ENCODE assay signal across 20 cellular contexts in the genomic region with DNA sequence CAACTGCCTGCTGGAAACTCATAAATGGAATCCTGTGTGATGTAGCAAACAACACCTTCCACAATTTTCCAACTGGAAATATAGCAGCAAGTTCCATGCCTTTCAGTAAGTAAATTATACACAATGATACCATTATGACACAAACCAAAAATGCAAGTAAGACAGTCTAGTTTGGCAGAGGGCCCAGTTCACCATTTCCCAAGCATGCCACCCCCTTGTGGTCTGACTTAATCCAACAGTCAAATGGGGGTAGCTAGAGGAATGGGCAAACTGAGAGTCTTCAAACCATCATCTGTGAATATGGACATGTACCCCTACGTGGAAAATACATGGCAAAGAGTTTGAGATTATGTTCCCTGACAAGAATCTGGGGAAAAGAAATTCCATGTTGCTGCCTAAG.
DNase-seq lines count a peak whose midpoint lies in the region; ATAC-seq and TF ChIP-seq lines count a peak whose summit lies in the region.
"Had no signal": no experiment of that assay in that cellular context is flagged by ENCODE, and none has a peak within 500 bp of the region (broad histone marks: within the 10 kb centered on the region; RNA-seq: fewer than 3 reads in every experiment).

No MANE protein-coding gene starts in this region.

- H3K27ac Mint-ChIP-seq in mesothelial cell of epicardium, result no peak overlapping the region
- H3K27ac Mint-ChIP-seq: activated T-helper 17 cell treated with anti-CD3 and anti-CD28 coated beads, Interleukin-2, amount 50 U/mL, for 72 hours; HFFc6; naive thymus-derived CD8-positive, alpha-beta T cell; progenitor cell of endocrine pancreas; T-helper 2 cell treated with Interferon-gamma antibody and Interleukin-4, amounts not matched to agents 5 μg/mL and 100 μg/mL, for 36 hours had no signal

- 60 to 68% methylated on average over 1 of the region's 1 CpG for WGBS in heart right ventricle, 2 donors
- WGBS in body of pancreas, 2 donors, result 59 to 65% methylated on average over 1 of the region's 1 CpG

- H3K4me1 ChIP-seq in heart right ventricle, result peaks cover 0 to 20% (median 9%) of the 10 kb centered on the region in 9 donors
- no peaks in the 10 kb centered on the region for H3K4me1 ChIP-seq in body of pancreas

- H3K9me3 ChIP-seq in heart right ventricle (no peaks in the 10 kb centered on the region), body of pancreas (no peaks in the 10 kb centered on the region)

- H3K4me3 Mint-ChIP-seq in mesothelial cell of epicardium, result no peak overlapping the region
- H3K4me3 Mint-ChIP-seq: activated T-helper 17 cell treated with anti-CD3 and anti-CD28 coated beads, Interleukin-2, amount 50 U/mL, for 72 hours; HFFc6; naive thymus-derived CD8-positive, alpha-beta T cell; T-helper 2 cell treated with Interferon-gamma antibody and Interleukin-4, amounts not matched to agents 5 μg/mL and 100 μg/mL, for 36 hours had no signal

- H3K27ac ChIP-seq in heart right ventricle, result no peak overlapping the region
- H3K27ac ChIP-seq in body of pancreas, result no peak overlapping the region
- H3K27ac ChIP-seq: cardiac muscle cell had no signal

- H3K27me3 ChIP-seq in heart right ventricle (no peaks in the 10 kb centered on the region), body of pancreas (no peaks in the 10 kb centered on the region)
- H3K27me3 ChIP-seq: cardiac muscle cell had no signal

- TF ChIP-seq CTCF in heart right ventricle (IDR thresholded peaks at IDR 0.05) (peak in 8 of 9 donors; percentile 8 to 37 (median 19)), body of pancreas (IDR thresholded peaks at IDR 0.05) (no peak), mesothelial cell of epicardium (IDR thresholded peaks at IDR 0.05; ENCODE audit: unreplicated experiment) (no peak)

- H3K36me3 ChIP-seq in heart right ventricle (no peaks in the 10 kb centered on the region), body of pancreas (replicated peaks in 1 of 2; ENCODE audit: insufficient read depth in 1 of 2, low read depth in 2 of 2) (no peaks in the 10 kb centered on the region)
- H3K36me3 ChIP-seq: cardiac muscle cell had no signal

- DNase-seq in heart right ventricle (no peak), cardiac septum (ENCODE audit: low spot score) (no peak), RPMI8226 (peak; percentile 33), GM19240 (ENCODE audit: insufficient read length, low spot score) (no peak), body of pancreas (no peak), foreskin melanocyte (no peak), mesothelial cell of epicardium (ENCODE audit: low spot score in 2 of 2, unreplicated experiment in 2 of 2) (no peak)
- DNase-seq: activated CD4-positive, alpha-beta T cell treated with anti-CD3 and anti-CD28 coated beads for 1 hour; HFFc6; mammary epithelial cell; naive thymus-derived CD8-positive, alpha-beta T cell; NCI-H1092 treated with DMSO at 0.1 percent for 48 hours; NCI-H2081 treated with DMSO at 0.1 percent for 48 hours; stimulated activated CD4-positive, alpha-beta T cell treated with anti-CD3 and anti-CD28 coated beads, Interleukin-4, amount 100 ng/mL, for 1 hour; substantia nigra had no signal

- peaks cover 3% of the 10 kb centered on the region for H3K4me1 Mint-ChIP-seq in mesothelial cell of epicardium
- H3K4me1 Mint-ChIP-seq: activated T-helper 17 cell treated with anti-CD3 and anti-CD28 coated beads, Interleukin-2, amount 50 U/mL, for 72 hours; naive thymus-derived CD8-positive, alpha-beta T cell had no signal

- intact Hi-C loops in heart right ventricle (cut with DNase I) (loop anchor here in 3 of 10 donors (10.0 kb wide), 3 partner anchors 139 to 151 kb away; a partner anchor contains a TSS), cardiac septum (cut with DNase I) (loop anchor here (10.0 kb wide), 1 partner anchor 151 kb away; no protein-coding TSS in a partner anchor), body of pancreas (cut with DNase I) (no loop called here)

- no peaks in the 10 kb centered on the region for H3K9me3 Mint-ChIP-seq in mesothelial cell of epicardium

- no peak overlapping the region for H3K4me3 ChIP-seq in heart right ventricle
- no peak overlapping the region for H3K4me3 ChIP-seq in body of pancreas
- H3K4me3 ChIP-seq: cardiac muscle cell had no signal

- TF ChIP-seq POLR2A in body of pancreas (IDR thresholded peaks at IDR 0.05), result no peak

- ATAC-seq in heart right ventricle, result no peak
- peak; percentile 42 for ATAC-seq in HG02798 (IDR thresholded peaks at IDR 0.05; ENCODE audit: poor library complexity, unreplicated experiment)
- ATAC-seq in body of pancreas, result no peak
- ATAC-seq: activated T-helper 17 cell treated with anti-CD3 and anti-CD28 coated beads, Interleukin-2, amount 50 U/mL, for 72 hours; naive thymus-derived CD8-positive, alpha-beta T cell had no signal

- no peaks in the 10 kb centered on the region for H3K27me3 Mint-ChIP-seq in mesothelial cell of epicardium (ENCODE audit: low read depth)
- H3K27me3 Mint-ChIP-seq: activated T-helper 17 cell treated with anti-CD3 and anti-CD28 coated beads, Interleukin-2, amount 50 U/mL, for 72 hours; progenitor cell of endocrine pancreas had no signal

- H3K36me3 Mint-ChIP-seq in mesothelial cell of epicardium, result no peaks in the 10 kb centered on the region
- H3K36me3 Mint-ChIP-seq: naive thymus-derived CD8-positive, alpha-beta T cell had no signal

Comparison
In these comparisons a context has a peak if more than half of its experiments do, and no peak if none do; other contexts are left out.
1. CTCF ChIP-seq: peak in heart right ventricle (8 of 9); none in body of pancreas (0 of 7) and mesothelial cell of epicardium (single experiment).